19 cellular contexts compared by ENCODE assay signal in the genomic region with DNA sequence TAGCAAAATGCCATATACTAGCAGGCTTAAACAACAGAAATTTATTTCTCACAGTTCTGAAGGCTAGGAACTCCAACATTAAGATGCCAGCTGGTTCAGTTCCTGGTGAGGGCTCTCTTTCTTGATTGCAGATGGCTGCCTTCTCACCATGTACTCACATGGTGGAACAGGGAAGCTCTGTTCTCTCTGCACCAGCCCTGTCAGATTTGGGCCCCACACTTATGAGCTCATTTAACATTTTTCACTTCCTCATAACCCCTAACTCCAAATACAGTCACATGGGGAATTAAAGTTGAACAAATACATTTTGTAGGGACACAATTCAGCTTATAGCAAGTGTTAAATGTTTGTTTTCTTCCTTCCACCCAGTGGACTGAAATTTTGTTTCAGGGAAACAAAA.
A peak's percentile ranks its signal among the peaks of the same experiment; 100 is the strongest.
DNase-seq lines count a peak whose midpoint lies in the region; ATAC-seq and TF ChIP-seq lines count a peak whose summit lies in the region.
"Had no signal": no experiment of that assay in that cellular context is flagged by ENCODE, and none has a peak within 500 bp of the region (broad histone marks: within the 10 kb centered on the region; RNA-seq: fewer than 3 reads in every experiment).

No MANE protein-coding gene starts in this region.

- no peak overlapping the region for H2AFZ ChIP-seq in hepatocyte

- H3K9me3 ChIP-seq in hepatocyte (ENCODE audit: low read depth), result no peaks in the 10 kb centered on the region
- H3K9me3 ChIP-seq: BLaER1 treated with 17β-estradiol and CSF1 and Interleukin-3, amounts not matched to agents 10 nM and 100 nM; neutrophil; right atrium auricular region; SK-N-SH had no signal

- H3K79me2 ChIP-seq in hepatocyte, result no peaks in the 10 kb centered on the region

- H3K36me3 Mint-ChIP-seq in stimulated activated memory B cell treated with anti-CD40 and anti-IgM and Interleukin-4, amounts not matched to agents 10 μg/mL and 1 μg/mL and 100 μg/mL, for 72 hours, result no peaks in the 10 kb centered on the region

- H3K4me2 ChIP-seq in hepatocyte, result no peak overlapping the region
- H3K4me2 ChIP-seq: SK-N-SH had no signal

- H3K4me1 ChIP-seq in hepatocyte (ENCODE audit: insufficient read depth), result no peaks in the 10 kb centered on the region
- H3K4me1 ChIP-seq: right atrium auricular region had no signal

- no peaks in the 10 kb centered on the region for H3K9me2 ChIP-seq in hepatocyte (replicated peaks; ENCODE audit: insufficient read depth)
- H3K9me2 ChIP-seq: SK-N-SH had no signal

- H3K27me3 ChIP-seq in hepatocyte, result no peaks in the 10 kb centered on the region
- H3K27me3 ChIP-seq: BLaER1 treated with 17β-estradiol and CSF1 and Interleukin-3, amounts not matched to agents 10 nM and 100 nM; neutrophil; right atrium auricular region had no signal

- no peaks in the 10 kb centered on the region for H3K27me3 Mint-ChIP-seq in stimulated activated memory B cell treated with anti-CD40 and anti-IgM and Interleukin-4, amounts not matched to agents 10 μg/mL and 1 μg/mL and 100 μg/mL, for 72 hours

- H3K27ac ChIP-seq in hepatocyte, result no peak overlapping the region
- H3K27ac ChIP-seq: BLaER1 treated with 17β-estradiol and CSF1 and Interleukin-3, amounts not matched to agents 10 nM and 100 nM; cardiac muscle cell; neutrophil; right atrium auricular region had no signal

- no peak for TF ChIP-seq CTCF in hepatocyte (IDR thresholded peaks at IDR 0.05; ENCODE audit: poor library complexity)

- DNase-seq in CD1c-positive myeloid dendritic cell (ENCODE audit: extremely low spot score) (no peak), hepatocyte (ENCODE audit: low spot score) (no peak), NCI-H774 (lab: John Stamatoyannopoulos, UW) (no peak)
- DNase-seq: activated CD4-positive, alpha-beta T cell treated with anti-CD3 and anti-CD28 coated beads, Interleukin-2, amount 50 U/mL, for 4 hours; DND-41; effector CD4-positive, alpha-beta T cell; kidney; mesendoderm; NCI-H1694 treated with DMSO at 0.1 percent for 48 hours; NCI-H446 treated with DMSO at 0.1 percent for 48 hours; SK-N-SH had no signal

- H3K4me1 Mint-ChIP-seq in stimulated activated memory B cell treated with anti-CD40 and anti-IgM and Interleukin-4, amounts not matched to agents 10 μg/mL and 1 μg/mL and 100 μg/mL, for 72 hours, result no peaks in the 10 kb centered on the region

- no peak overlapping the region for H3K4me3 ChIP-seq in hepatocyte
- H3K4me3 ChIP-seq: BLaER1 treated with 17β-estradiol and CSF1 and Interleukin-3, amounts not matched to agents 10 nM and 100 nM; cardiac muscle cell; right atrium auricular region had no signal

- H3K36me3 ChIP-seq in hepatocyte (replicated peaks; ENCODE audit: insufficient read depth, low read depth), result no peaks in the 10 kb centered on the region
- H3K36me3 ChIP-seq: BLaER1 treated with 17β-estradiol and CSF1 and Interleukin-3, amounts not matched to agents 10 nM and 100 nM; cardiac muscle cell; neutrophil; right atrium auricular region had no signal

- ATAC-seq in GM18907 (IDR thresholded peaks at IDR 0.05; ENCODE audit: unreplicated experiment) (peak; percentile 54), GM21717 (IDR thresholded peaks at IDR 0.05; ENCODE audit: unreplicated experiment) (peak; percentile 66), HG03469 (IDR thresholded peaks at IDR 0.05; ENCODE audit: unreplicated experiment) (peak; percentile 70)
- peak; percentile 44 for ATAC-seq in stimulated activated memory B cell treated with anti-CD40 and anti-IgM and Interleukin-4, amounts not matched to agents 10 μg/mL and 1 μg/mL and 100 μg/mL, for 72 hours

- H4K20me1 ChIP-seq in hepatocyte (ENCODE audit: insufficient read depth, poor library complexity, severe bottlenecking), result no peaks in the 10 kb centered on the region
- H4K20me1 ChIP-seq: BLaER1 treated with 17β-estradiol and CSF1 and Interleukin-3, amounts not matched to agents 10 nM and 100 nM had no signal

- no peaks in the 10 kb centered on the region for H3K9me3 Mint-ChIP-seq in stimulated activated memory B cell treated with anti-CD40 and anti-IgM and Interleukin-4, amounts not matched to agents 10 μg/mL and 1 μg/mL and 100 μg/mL, for 72 hours

- no peak overlapping the region for H3K27ac Mint-ChIP-seq in stimulated activated memory B cell treated with anti-CD40 and anti-IgM and Interleukin-4, amounts not matched to agents 10 μg/mL and 1 μg/mL and 100 μg/mL, for 72 hours

- H3K4me3 Mint-ChIP-seq in stimulated activated memory B cell treated with anti-CD40 and anti-IgM and Interleukin-4, amounts not matched to agents 10 μg/mL and 1 μg/mL and 100 μg/mL, for 72 hours, result no peak overlapping the region
